30 cellular contexts compared by ENCODE assay signal in genomic region chr7:158303121-158303520, GRCh38.
"Had no signal": no experiment of that assay in that cellular context is flagged by ENCODE, and none has a peak within 500 bp of the region (broad histone marks: within the 10 kb centered on the region; RNA-seq: fewer than 3 reads in every experiment).

No MANE protein-coding gene starts in this region.

- H3K27me3 Mint-ChIP-seq: progenitor cell of endocrine pancreas; stimulated activated naive B cell treated with anti-CD40 and anti-IgM and Interleukin-4, amounts not matched to agents 10 μg/mL and 1 μg/mL and 100 μg/mL, for 72 hours had no signal

- H3K4me3 ChIP-seq: ovary, psoas muscle, right lobe of liver, sigmoid colon, stomach, suprapubic skin, testis, tibial artery, transverse colon, upper lobe of right lung, uterus had no signal

- H3K27ac ChIP-seq: neutrophil, ovary, parathyroid adenoma, psoas muscle, right lobe of liver, sigmoid colon, stomach, suprapubic skin, testis, tibial artery, transverse colon, upper lobe of right lung, uterus had no signal

- DNase-seq: naive thymus-derived CD4-positive, alpha-beta T cell; natural killer cell; nucleus accumbens; ovary; posterior cingulate gyrus; psoas muscle; right cardiac atrium; right lobe of liver; sigmoid colon; small intestine; stimulated activated CD4-positive, alpha-beta T cell treated with anti-CD3 and anti-CD28 coated beads, Interleukin-15, amount 100 ng/mL, for 24 hours; stimulated activated CD4-positive, alpha-beta T cell treated with anti-CD3 and anti-CD28 coated beads, Interleukin-2, amount 100 ng/mL, for 24 hours; stimulated activated CD4-positive, alpha-beta T cell treated with anti-CD3 and anti-CD28 coated beads, Interleukin-2, amount 100 ng/mL, for 48 hours; stimulated activated CD4-positive, alpha-beta T cell treated with anti-CD3 and anti-CD28 coated beads, Interleukin-4, amount 100 ng/mL, for 24 hours; stimulated activated naive B cell treated with anti-CD40 and anti-IgM and Interleukin-4, amounts not matched to agents 10 μg/mL and 1 μg/mL and 100 μg/mL, for 72 hours; stimulated activated naive CD4-positive, alpha-beta T cell treated with Interleukin-2 at 50 U/mL for 16 hours; stomach; testis; tibial artery; transverse colon; upper lobe of right lung; uterus had no signal

- H3K36me3 ChIP-seq: neutrophil, ovary, right lobe of liver, sigmoid colon, stomach, suprapubic skin, tibial artery, transverse colon, upper lobe of right lung, uterus had no signal

- H3K4me1 Mint-ChIP-seq: naive thymus-derived CD4-positive, alpha-beta T cell; natural killer cell; nephron; stimulated activated effector memory CD8-positive, alpha-beta T cell treated with anti-CD3 and anti-CD28 coated beads, Interleukin-12 subunit alpha, Interleukin-12 subunit beta, amount 100 ng/mL, for 72 hours; stimulated activated naive B cell treated with anti-CD40 and anti-IgM and Interleukin-4, amounts not matched to agents 10 μg/mL and 1 μg/mL and 100 μg/mL, for 72 hours had no signal

- H3K4me3 Mint-ChIP-seq: naive thymus-derived CD4-positive, alpha-beta T cell; natural killer cell; nephron; stimulated activated effector memory CD8-positive, alpha-beta T cell treated with anti-CD3 and anti-CD28 coated beads, Interleukin-12 subunit alpha, Interleukin-12 subunit beta, amount 100 ng/mL, for 72 hours; stimulated activated naive B cell treated with anti-CD40 and anti-IgM and Interleukin-4, amounts not matched to agents 10 μg/mL and 1 μg/mL and 100 μg/mL, for 72 hours; stimulated activated naive CD8-positive, alpha-beta T cell treated with anti-CD3 and anti-CD28 coated beads, Interleukin-15, Interleukin-2, amounts not matched to agents 100 ng/mL and 50 ng/mL, for 24 hours; type B pancreatic cell had no signal

- H2AFZ ChIP-seq: parathyroid adenoma had no signal

- H3K79me2 ChIP-seq: parathyroid adenoma had no signal

- ATAC-seq: naive thymus-derived CD4-positive, alpha-beta T cell; natural killer cell; psoas muscle; right cardiac atrium; right lobe of liver; stimulated activated effector memory CD8-positive, alpha-beta T cell treated with anti-CD3 and anti-CD28 coated beads, Interleukin-12 subunit alpha, Interleukin-12 subunit beta, amount 100 ng/mL, for 72 hours; stimulated activated naive B cell treated with anti-CD40 and anti-IgM and Interleukin-4, amounts not matched to agents 10 μg/mL and 1 μg/mL and 100 μg/mL, for 72 hours; upper lobe of right lung had no signal

- FAIRE-seq: small intestine had no signal

- H3K4me1 ChIP-seq: parathyroid adenoma, psoas muscle, right lobe of liver, sigmoid colon, stomach, suprapubic skin, testis, tibial artery, transverse colon, upper lobe of right lung, uterus had no signal

- H3K9me3 ChIP-seq: ovary, right lobe of liver, testis, uterus had no signal

- H3K9ac ChIP-seq: parathyroid adenoma had no signal

- H3K27ac Mint-ChIP-seq: naive thymus-derived CD4-positive, alpha-beta T cell; natural killer cell; nephron; progenitor cell of endocrine pancreas; stimulated activated effector memory CD8-positive, alpha-beta T cell treated with anti-CD3 and anti-CD28 coated beads, Interleukin-12 subunit alpha, Interleukin-12 subunit beta, amount 100 ng/mL, for 72 hours; stimulated activated naive B cell treated with anti-CD40 and anti-IgM and Interleukin-4, amounts not matched to agents 10 μg/mL and 1 μg/mL and 100 μg/mL, for 72 hours; stimulated activated naive CD8-positive, alpha-beta T cell treated with anti-CD3 and anti-CD28 coated beads, Interleukin-15, Interleukin-2, amounts not matched to agents 100 ng/mL and 50 ng/mL, for 24 hours; type B pancreatic cell had no signal

- H3K36me3 Mint-ChIP-seq: natural killer cell; stimulated activated effector memory CD8-positive, alpha-beta T cell treated with anti-CD3 and anti-CD28 coated beads, Interleukin-12 subunit alpha, Interleukin-12 subunit beta, amount 100 ng/mL, for 72 hours; type B pancreatic cell had no signal

- H3K27me3 ChIP-seq: neutrophil, ovary, right lobe of liver, sigmoid colon, stomach, suprapubic skin, testis, transverse colon, upper lobe of right lung, uterus had no signal
